ENCODE assay signal across 3 cellular contexts in genomic region chr6:36638579-36638978, GRCh38.
TF ChIP-seq lines count a peak whose summit lies in the region.

No MANE protein-coding gene starts in this region.

TF ChIP-seq in GM23338, 12 proteins besides CTCF, POLR2A, EP300 and RAD21:
- TF ChIP-seq CREB1 (CRISPR knock-in tag; IDR thresholded peaks at IDR 0.05; ENCODE audit: low read depth) (no peak), POLR2AphosphoS5 (IDR thresholded peaks at IDR 0.05; ENCODE audit: low read depth) (no peak), ZNF114 (CRISPR knock-in tag; IDR thresholded peaks at IDR 0.05) (no peak), EZH2 (IDR thresholded peaks at IDR 0.05; ENCODE audit: low read depth, unreplicated experiment) (no peak), ZNF331 (CRISPR knock-in tag; IDR thresholded peaks at IDR 0.05; ENCODE audit: low read depth) (no peak)
- TF ChIP-seq, protein P1, sequence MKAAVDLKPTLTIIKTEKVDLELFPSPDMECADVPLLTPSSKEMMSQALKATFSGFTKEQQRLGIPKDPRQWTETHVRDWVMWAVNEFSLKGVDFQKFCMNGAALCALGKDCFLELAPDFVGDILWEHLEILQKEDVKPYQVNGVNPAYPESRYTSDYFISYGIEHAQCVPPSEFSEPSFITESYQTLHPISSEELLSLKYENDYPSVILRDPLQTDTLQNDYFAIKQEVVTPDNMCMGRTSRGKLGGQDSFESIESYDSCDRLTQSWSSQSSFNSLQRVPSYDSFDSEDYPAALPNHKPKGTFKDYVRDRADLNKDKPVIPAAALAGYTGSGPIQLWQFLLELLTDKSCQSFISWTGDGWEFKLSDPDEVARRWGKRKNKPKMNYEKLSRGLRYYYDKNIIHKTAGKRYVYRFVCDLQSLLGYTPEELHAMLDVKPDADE (IDR thresholded peaks at IDR 0.05), result no peak

TF ChIP-seq in K562, 482 proteins besides CTCF, POLR2A, EP300 and RAD21:
- TF ChIP-seq, protein P2, sequence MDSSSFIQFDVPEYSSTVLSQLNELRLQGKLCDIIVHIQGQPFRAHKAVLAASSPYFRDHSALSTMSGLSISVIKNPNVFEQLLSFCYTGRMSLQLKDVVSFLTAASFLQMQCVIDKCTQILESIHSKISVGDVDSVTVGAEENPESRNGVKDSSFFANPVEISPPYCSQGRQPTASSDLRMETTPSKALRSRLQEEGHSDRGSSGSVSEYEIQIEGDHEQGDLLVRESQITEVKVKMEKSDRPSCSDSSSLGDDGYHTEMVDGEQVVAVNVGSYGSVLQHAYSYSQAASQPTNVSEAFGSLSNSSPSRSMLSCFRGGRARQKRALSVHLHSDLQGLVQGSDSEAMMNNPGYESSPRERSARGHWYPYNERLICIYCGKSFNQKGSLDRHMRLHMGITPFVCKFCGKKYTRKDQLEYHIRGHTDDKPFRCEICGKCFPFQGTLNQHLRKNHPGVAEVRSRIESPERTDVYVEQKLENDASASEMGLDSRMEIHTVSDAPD (CRISPR knock-in tag; IDR thresholded peaks at IDR 0.05), result no peak
- TF ChIP-seq ZNF431 (CRISPR knock-in tag; IDR thresholded peaks at IDR 0.05), result no peak
- TF ChIP-seq CEBPG (CRISPR knock-in tag; IDR thresholded peaks at IDR 0.05), result no peak
- TF ChIP-seq CEBPG (tag; conservative IDR thresholded peaks at IDR 0.05 in 1 of 2, IDR thresholded peaks at IDR 0.05 in 1 of 2), result peak; percentile 14 to 37; a peak in 2 of 4 replicates
- TF ChIP-seq ZFX (CRISPR knock-in tag; IDR thresholded peaks at IDR 0.05), result no peak
- TF ChIP-seq TCF7L2 (IDR thresholded peaks at IDR 0.05; ENCODE audit: low read depth, low read length), result no peak
- TF ChIP-seq ZNF589 (CRISPR knock-in tag; IDR thresholded peaks at IDR 0.05; ENCODE audit: low read depth), result no peak
- no peak for TF ChIP-seq FOXK2 (conservative IDR thresholded peaks at IDR 0.05 in 1 of 2, IDR thresholded peaks at IDR 0.05 in 1 of 2; ENCODE audit: low read depth in 2 of 2)
- TF ChIP-seq, protein P3, sequence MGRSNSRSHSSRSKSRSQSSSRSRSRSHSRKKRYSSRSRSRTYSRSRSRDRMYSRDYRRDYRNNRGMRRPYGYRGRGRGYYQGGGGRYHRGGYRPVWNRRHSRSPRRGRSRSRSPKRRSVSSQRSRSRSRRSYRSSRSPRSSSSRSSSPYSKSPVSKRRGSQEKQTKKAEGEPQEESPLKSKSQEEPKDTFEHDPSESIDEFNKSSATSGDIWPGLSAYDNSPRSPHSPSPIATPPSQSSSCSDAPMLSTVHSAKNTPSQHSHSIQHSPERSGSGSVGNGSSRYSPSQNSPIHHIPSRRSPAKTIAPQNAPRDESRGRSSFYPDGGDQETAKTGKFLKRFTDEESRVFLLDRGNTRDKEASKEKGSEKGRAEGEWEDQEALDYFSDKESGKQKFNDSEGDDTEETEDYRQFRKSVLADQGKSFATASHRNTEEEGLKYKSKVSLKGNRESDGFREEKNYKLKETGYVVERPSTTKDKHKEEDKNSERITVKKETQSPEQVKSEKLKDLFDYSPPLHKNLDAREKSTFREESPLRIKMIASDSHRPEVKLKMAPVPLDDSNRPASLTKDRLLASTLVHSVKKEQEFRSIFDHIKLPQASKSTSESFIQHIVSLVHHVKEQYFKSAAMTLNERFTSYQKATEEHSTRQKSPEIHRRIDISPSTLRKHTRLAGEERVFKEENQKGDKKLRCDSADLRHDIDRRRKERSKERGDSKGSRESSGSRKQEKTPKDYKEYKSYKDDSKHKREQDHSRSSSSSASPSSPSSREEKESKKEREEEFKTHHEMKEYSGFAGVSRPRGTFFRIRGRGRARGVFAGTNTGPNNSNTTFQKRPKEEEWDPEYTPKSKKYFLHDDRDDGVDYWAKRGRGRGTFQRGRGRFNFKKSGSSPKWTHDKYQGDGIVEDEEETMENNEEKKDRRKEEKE (IDR thresholded peaks at IDR 0.05; ENCODE audit: borderline replicate concordance in 1 of 2, control insufficient read depth in 1 of 2, low read depth in 2 of 2, low read length in 1 of 2), result no peak
- no peak for TF ChIP-seq ZBTB33 (CRISPR knock-in tag; IDR thresholded peaks at IDR 0.05)
- TF ChIP-seq CEBPB (tag; IDR thresholded peaks at IDR 0.05), result peak; percentile 68
- TF ChIP-seq, protein P4, sequence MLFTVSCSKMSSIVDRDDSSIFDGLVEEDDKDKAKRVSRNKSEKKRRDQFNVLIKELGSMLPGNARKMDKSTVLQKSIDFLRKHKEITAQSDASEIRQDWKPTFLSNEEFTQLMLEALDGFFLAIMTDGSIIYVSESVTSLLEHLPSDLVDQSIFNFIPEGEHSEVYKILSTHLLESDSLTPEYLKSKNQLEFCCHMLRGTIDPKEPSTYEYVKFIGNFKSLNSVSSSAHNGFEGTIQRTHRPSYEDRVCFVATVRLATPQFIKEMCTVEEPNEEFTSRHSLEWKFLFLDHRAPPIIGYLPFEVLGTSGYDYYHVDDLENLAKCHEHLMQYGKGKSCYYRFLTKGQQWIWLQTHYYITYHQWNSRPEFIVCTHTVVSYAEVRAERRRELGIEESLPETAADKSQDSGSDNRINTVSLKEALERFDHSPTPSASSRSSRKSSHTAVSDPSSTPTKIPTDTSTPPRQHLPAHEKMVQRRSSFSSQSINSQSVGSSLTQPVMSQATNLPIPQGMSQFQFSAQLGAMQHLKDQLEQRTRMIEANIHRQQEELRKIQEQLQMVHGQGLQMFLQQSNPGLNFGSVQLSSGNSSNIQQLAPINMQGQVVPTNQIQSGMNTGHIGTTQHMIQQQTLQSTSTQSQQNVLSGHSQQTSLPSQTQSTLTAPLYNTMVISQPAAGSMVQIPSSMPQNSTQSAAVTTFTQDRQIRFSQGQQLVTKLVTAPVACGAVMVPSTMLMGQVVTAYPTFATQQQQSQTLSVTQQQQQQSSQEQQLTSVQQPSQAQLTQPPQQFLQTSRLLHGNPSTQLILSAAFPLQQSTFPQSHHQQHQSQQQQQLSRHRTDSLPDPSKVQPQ (CRISPR knock-in tag; IDR thresholded peaks at IDR 0.05; ENCODE audit: borderline replicate concordance), result no peak
- no peak for TF ChIP-seq GATA2 (CRISPR knock-in tag; IDR thresholded peaks at IDR 0.05)
- TF ChIP-seq FOXP1 (CRISPR knock-in tag; IDR thresholded peaks at IDR 0.05), result no peak
- TF ChIP-seq, protein P5, sequence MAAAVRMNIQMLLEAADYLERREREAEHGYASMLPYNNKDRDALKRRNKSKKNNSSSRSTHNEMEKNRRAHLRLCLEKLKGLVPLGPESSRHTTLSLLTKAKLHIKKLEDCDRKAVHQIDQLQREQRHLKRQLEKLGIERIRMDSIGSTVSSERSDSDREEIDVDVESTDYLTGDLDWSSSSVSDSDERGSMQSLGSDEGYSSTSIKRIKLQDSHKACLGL (CRISPR knock-in tag; IDR thresholded peaks at IDR 0.05; ENCODE audit: borderline replicate concordance, poor library complexity, severe bottlenecking), result no peak

TF ChIP-seq in liver, 16 proteins besides CTCF, POLR2A, EP300 and RAD21:
- TF ChIP-seq, protein P6, sequence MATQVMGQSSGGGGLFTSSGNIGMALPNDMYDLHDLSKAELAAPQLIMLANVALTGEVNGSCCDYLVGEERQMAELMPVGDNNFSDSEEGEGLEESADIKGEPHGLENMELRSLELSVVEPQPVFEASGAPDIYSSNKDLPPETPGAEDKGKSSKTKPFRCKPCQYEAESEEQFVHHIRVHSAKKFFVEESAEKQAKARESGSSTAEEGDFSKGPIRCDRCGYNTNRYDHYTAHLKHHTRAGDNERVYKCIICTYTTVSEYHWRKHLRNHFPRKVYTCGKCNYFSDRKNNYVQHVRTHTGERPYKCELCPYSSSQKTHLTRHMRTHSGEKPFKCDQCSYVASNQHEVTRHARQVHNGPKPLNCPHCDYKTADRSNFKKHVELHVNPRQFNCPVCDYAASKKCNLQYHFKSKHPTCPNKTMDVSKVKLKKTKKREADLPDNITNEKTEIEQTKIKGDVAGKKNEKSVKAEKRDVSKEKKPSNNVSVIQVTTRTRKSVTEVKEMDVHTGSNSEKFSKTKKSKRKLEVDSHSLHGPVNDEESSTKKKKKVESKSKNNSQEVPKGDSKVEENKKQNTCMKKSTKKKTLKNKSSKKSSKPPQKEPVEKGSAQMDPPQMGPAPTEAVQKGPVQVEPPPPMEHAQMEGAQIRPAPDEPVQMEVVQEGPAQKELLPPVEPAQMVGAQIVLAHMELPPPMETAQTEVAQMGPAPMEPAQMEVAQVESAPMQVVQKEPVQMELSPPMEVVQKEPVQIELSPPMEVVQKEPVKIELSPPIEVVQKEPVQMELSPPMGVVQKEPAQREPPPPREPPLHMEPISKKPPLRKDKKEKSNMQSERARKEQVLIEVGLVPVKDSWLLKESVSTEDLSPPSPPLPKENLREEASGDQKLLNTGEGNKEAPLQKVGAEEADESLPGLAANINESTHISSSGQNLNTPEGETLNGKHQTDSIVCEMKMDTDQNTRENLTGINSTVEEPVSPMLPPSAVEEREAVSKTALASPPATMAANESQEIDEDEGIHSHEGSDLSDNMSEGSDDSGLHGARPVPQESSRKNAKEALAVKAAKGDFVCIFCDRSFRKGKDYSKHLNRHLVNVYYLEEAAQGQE (IDR thresholded peaks at IDR 0.05), result peak; percentile 13
- TF ChIP-seq HNF4A (conservative IDR thresholded peaks at IDR 0.05) (peak; percentile 41 to 65), FOXA1 (IDR thresholded peaks at IDR 0.05) (no peak), JUND (IDR thresholded peaks at IDR 0.05) (no peak), EGR1 (IDR thresholded peaks at IDR 0.05; ENCODE audit: low read depth in 2 of 2) (peak in 1 of 2 donors; percentile 47), GABPA (IDR thresholded peaks at IDR 0.05 in 1 of 2, conservative IDR thresholded peaks at IDR 0.05 in 1 of 2) (no peak), SP1 (IDR thresholded peaks at IDR 0.05) (no peak), ATF3 (IDR thresholded peaks at IDR 0.05) (no peak), YY1 (IDR thresholded peaks at IDR 0.05) (peak; percentile 34), FOXA2 (IDR thresholded peaks at IDR 0.05) (no peak), TAF1 (conservative IDR thresholded peaks at IDR 0.05) (no peak), RXRA (IDR thresholded peaks at IDR 0.05) (peak; percentile 30 to 75), ZBTB33 (IDR thresholded peaks at IDR 0.05) (no peak)
- TF ChIP-seq, protein P7, sequence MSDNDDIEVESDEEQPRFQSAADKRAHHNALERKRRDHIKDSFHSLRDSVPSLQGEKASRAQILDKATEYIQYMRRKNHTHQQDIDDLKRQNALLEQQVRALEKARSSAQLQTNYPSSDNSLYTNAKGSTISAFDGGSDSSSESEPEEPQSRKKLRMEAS (IDR thresholded peaks at IDR 0.05), result peak; percentile 64
